26 cellular contexts compared by ENCODE assay signal in the genomic region with DNA sequence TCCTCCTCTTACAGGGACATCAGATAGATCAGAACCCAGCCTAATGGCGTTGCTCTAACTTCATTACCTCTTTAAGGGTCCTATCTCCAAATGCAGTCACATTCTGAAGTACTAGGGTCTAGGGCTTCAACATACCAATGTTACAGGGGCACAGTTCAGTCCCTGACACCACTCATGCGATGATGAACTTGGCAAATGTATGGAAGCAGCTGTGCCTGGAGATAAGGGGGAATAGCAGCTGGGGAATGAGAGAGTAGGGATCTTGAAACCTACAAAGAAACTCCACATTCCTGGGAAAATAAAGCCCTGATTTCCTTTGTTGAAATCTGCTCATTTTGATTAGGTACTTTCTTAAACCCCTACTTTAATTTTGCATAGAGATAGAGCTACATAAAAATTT.
"Had no signal": no experiment of that assay in that cellular context is flagged by ENCODE, and none has a peak within 500 bp of the region (broad histone marks: within the 10 kb centered on the region; RNA-seq: fewer than 3 reads in every experiment).

No MANE protein-coding gene starts in this region.

- H3K36me3 ChIP-seq: esophagus squamous epithelium, neural progenitor cell, right lobe of liver, suprapubic skin, transverse colon, upper lobe of right lung, uterus had no signal

- H3K9ac ChIP-seq: neural progenitor cell, parathyroid adenoma had no signal

- H3K79me2 ChIP-seq: parathyroid adenoma had no signal

- H3K4me3 Mint-ChIP-seq: central memory CD8-positive, alpha-beta T cell; effector memory CD8-positive, alpha-beta T cell; natural killer cell treated with Interleukin-12 subunit alpha and Interleukin-12 subunit beta and Interleukin-15 and Interleukin-18, amount 100 ng/mL, for 72 hours; neural progenitor cell; stimulated activated naive CD8-positive, alpha-beta T cell treated with anti-CD3 and anti-CD28 coated beads, Interleukin-15, amount 100 ng/mL, for 72 hours had no signal

- H3K4me1 ChIP-seq: parathyroid adenoma, right lobe of liver, uterus had no signal

- H3K27me3 Mint-ChIP-seq: central memory CD8-positive, alpha-beta T cell; natural killer cell treated with Interleukin-12 subunit alpha and Interleukin-12 subunit beta and Interleukin-15 and Interleukin-18, amount 100 ng/mL, for 72 hours; progenitor cell of endocrine pancreas had no signal

- H3K36me3 Mint-ChIP-seq: natural killer cell treated with Interleukin-12 subunit alpha and Interleukin-12 subunit beta and Interleukin-15 and Interleukin-18, amount 100 ng/mL, for 72 hours; neural progenitor cell had no signal

- H3K27me3 ChIP-seq: neural progenitor cell, right lobe of liver, suprapubic skin, transverse colon, upper lobe of right lung, uterus had no signal

- ATAC-seq: effector memory CD8-positive, alpha-beta T cell; left lobe of liver; natural killer cell treated with Interleukin-12 subunit alpha and Interleukin-12 subunit beta and Interleukin-15 and Interleukin-18, amount 100 ng/mL, for 72 hours; right lobe of liver; stimulated activated naive CD8-positive, alpha-beta T cell treated with anti-CD3 and anti-CD28 coated beads, Interleukin-15, amount 100 ng/mL, for 72 hours; upper lobe of right lung had no signal

- DNase-seq: effector memory CD8-positive, alpha-beta T cell; esophagus squamous epithelium; foreskin melanocyte; glutamatergic neuron; kidney; mesenchymal stem cell; right lobe of liver; small intestine; stimulated activated CD4-positive, alpha-beta T cell treated with anti-CD3 and anti-CD28 coated beads, Interleukin-12 subunit alpha, Interleukin-12 subunit beta, amount 100 ng/mL, for 4 hours; stimulated activated CD4-positive, alpha-beta T cell treated with anti-CD3 and anti-CD28 coated beads, Interleukin-1b, Interleukin-23, amount 100 ng/mL, for 48 hours; stimulated activated CD4-positive, alpha-beta T cell treated with anti-CD3 and anti-CD28 coated beads, Interleukin-4, amount 100 ng/mL, for 1 hour; stimulated activated CD8-positive, alpha-beta memory T cell treated with anti-CD3 and anti-CD28 coated beads, Interleukin-4, amount 100 ng/mL, for 48 hours; stimulated activated naive CD4-positive, alpha-beta T cell; stimulated activated naive CD8-positive, alpha-beta T cell treated with anti-CD3 and anti-CD28 coated beads, Interleukin-15, amount 100 ng/mL, for 72 hours; transverse colon; upper lobe of right lung; uterus had no signal

- H3K27ac ChIP-seq: coronary artery, esophagus squamous epithelium, neural progenitor cell, parathyroid adenoma, right lobe of liver, suprapubic skin, transverse colon, upper lobe of right lung, uterus had no signal

- H3K27ac Mint-ChIP-seq: natural killer cell treated with Interleukin-12 subunit alpha and Interleukin-12 subunit beta and Interleukin-15 and Interleukin-18, amount 100 ng/mL, for 72 hours; neural progenitor cell; progenitor cell of endocrine pancreas; stimulated activated naive CD8-positive, alpha-beta T cell treated with anti-CD3 and anti-CD28 coated beads, Interleukin-15, amount 100 ng/mL, for 72 hours had no signal

- H3K4me2 ChIP-seq: neural progenitor cell had no signal

- H3K4me3 ChIP-seq: coronary artery, esophagus squamous epithelium, lung, neural progenitor cell, right lobe of liver, suprapubic skin, transverse colon, upper lobe of right lung, uterus had no signal

- H3K9me3 Mint-ChIP-seq: natural killer cell treated with Interleukin-12 subunit alpha and Interleukin-12 subunit beta and Interleukin-15 and Interleukin-18, amount 100 ng/mL, for 72 hours; neural progenitor cell; stimulated activated naive CD8-positive, alpha-beta T cell treated with anti-CD3 and anti-CD28 coated beads, Interleukin-15, amount 100 ng/mL, for 72 hours had no signal
